ENCODE assay signal across 15 cellular contexts in the genomic region with DNA sequence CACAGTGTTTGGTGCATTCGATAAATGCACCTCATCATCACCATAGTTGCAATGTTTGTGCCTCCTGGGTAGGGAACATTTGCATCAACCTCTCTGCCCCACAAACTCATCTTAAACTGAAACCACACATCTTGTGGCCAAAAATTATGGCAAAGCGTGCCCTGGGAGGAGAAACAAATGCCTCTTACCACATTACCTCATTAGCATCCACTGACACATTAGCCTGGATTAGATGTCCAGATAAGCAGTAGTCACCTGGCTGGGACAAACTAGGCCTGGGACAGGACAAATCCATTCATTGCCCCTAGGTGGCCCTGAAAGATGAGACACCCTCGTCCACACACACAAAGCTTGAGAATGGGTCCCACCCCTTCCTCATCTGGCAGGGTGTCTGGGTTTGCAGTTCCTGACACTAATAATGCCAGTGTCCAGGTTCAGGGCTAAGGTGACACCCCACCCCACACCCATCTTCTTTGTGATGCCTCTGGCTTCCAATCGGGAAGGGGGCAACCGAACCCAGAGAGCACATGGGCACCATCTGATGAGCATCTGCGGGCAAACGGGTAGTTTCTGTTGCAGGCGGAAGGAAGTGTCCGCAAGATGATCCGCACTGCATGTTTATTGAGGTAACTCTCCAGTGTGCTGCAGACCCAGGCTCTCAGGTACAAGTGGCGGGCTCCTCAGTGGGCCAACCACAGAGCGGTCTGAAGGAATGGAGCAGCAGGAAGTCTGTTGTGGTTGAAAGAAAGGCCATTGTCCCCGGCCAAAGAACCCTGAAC. TPM values are rescaled to one million over a fixed set of nuclear protein-coding genes. Genes with fewer than 3 reads are reported as not detected.
DNase-seq lines count a peak whose midpoint lies in the region; ATAC-seq and TF ChIP-seq lines count a peak whose summit lies in the region.
"Had no signal": no experiment of that assay in that cellular context is flagged by ENCODE, and none has a peak within 500 bp of the region (broad histone marks: within the 10 kb centered on the region; RNA-seq: fewer than 3 reads in every experiment).

No MANE protein-coding gene starts in this region.

- peaks cover 53% of the 10 kb centered on the region for H3K79me2 ChIP-seq in Karpas-422 (ENCODE audit: low read length)

- H3K27me3 ChIP-seq in Karpas-422 (ENCODE audit: low read length), result no peaks in the 10 kb centered on the region

- peaks cover 86% of the 10 kb centered on the region for H3K4me1 ChIP-seq in Karpas-422 (ENCODE audit: low read length)

- H2AFZ ChIP-seq in Karpas-422 (ENCODE audit: low read length), result peak overlapping the region; percentile 44; the same call in 1 of the 2 replicates

- POLR2A ChIA-PET in activated CD8-positive, alpha-beta T cell treated with anti-CD3 and anti-CD28 coated beads for 36 hours (lab: Charles Lee), result interaction anchor here (0.6 kb wide), 1 partner anchor 11 kb away, joined by 3 read pairs; no protein-coding TSS in a partner anchor

- no peaks in the 10 kb centered on the region for H3K9me3 ChIP-seq in Karpas-422 (ENCODE audit: low read length)
- H3K9me3 ChIP-seq: thoracic aorta had no signal

- H3K36me3 Mint-ChIP-seq in activated T-cell treated with anti-CD3 and anti-CD28 coated beads, Interleukin-2, amount 50 U/mL, for 4 hours (ENCODE audit: insufficient read depth), result peaks cover 11% of the 10 kb centered on the region
- H3K36me3 Mint-ChIP-seq in activated T-cell treated with anti-CD3 and anti-CD28 coated beads, Interleukin-2, amount 50 U/mL, for 24 hours (ENCODE audit: low read depth), result peaks cover 5% of the 10 kb centered on the region
- peaks cover 9% of the 10 kb centered on the region for H3K36me3 Mint-ChIP-seq in activated CD8-positive, alpha-beta T cell treated with anti-CD3 and anti-CD28 coated beads for 36 hours (ENCODE audit: low read depth)
- peaks cover 61 to 75% of the 10 kb centered on the region in 2 donors for H3K36me3 Mint-ChIP-seq in stimulated activated naive B cell treated with anti-CD40 and anti-IgM and Interleukin-4, amounts not matched to agents 10 μg/mL and 1 μg/mL and 100 μg/mL, for 72 hours

- no peak for ATAC-seq in activated T-cell treated with anti-CD3 and anti-CD28 coated beads, Interleukin-2, amount 50 U/mL, for 4 hours
- ATAC-seq in activated CD8-positive, alpha-beta T cell treated with anti-CD3 and anti-CD28 coated beads for 36 hours, result no peak
- ATAC-seq in stimulated activated naive B cell treated with anti-CD40 and anti-IgM and Interleukin-4, amounts not matched to agents 10 μg/mL and 1 μg/mL and 100 μg/mL, for 72 hours (replicated peaks), result peak; percentile 28 to 38

- peak overlapping the region; percentile 59 for H3K4me3 ChIP-seq in Karpas-422 (ENCODE audit: low read length)
- H3K4me3 ChIP-seq: thoracic aorta had no signal

- peak overlapping the region; percentile 73 for H3K4me2 ChIP-seq in Karpas-422 (ENCODE audit: low read depth, low read length, poor library complexity, severe bottlenecking)

- intact Hi-C loops in activated CD8-positive, alpha-beta T cell treated with anti-CD3 and anti-CD28 coated beads for 36 hours (cut with micrococcal nuclease), result loop anchor here (10.0 kb wide), 1 partner anchor 97 kb away; no protein-coding TSS in a partner anchor

- no peak for DNase-seq in activated T-cell treated with anti-CD3 and anti-CD28 coated beads, Interleukin-2, amount 50 U/mL, for 4 hours
- no peak for DNase-seq in activated T-cell treated with anti-CD3 and anti-CD28 coated beads, Interleukin-2, amount 50 U/mL, for 24 hours
- DNase-seq in Karpas-422, result peak; percentile 81
- peak; percentile 13 for DNase-seq in activated CD8-positive, alpha-beta T cell treated with anti-CD3 and anti-CD28 coated beads for 36 hours
- DNase-seq in stimulated activated naive B cell treated with anti-CD40 and anti-IgM and Interleukin-4, amounts not matched to agents 10 μg/mL and 1 μg/mL and 100 μg/mL, for 72 hours, result no peak
- DNase-seq in glomerular visceral epithelial cell (ENCODE audit: extremely low spot score), result no peak
- no peak for DNase-seq in COR-L47 (lab: John Stamatoyannopoulos, UW)
- no peak for DNase-seq in SHP77 treated with DMSO at 0.1 percent for 48 hours (lab: John Stamatoyannopoulos, UW)
- DNase-seq: activated CD8-positive, alpha-beta memory T cell treated with anti-CD3 and anti-CD28 coated beads, Interleukin-2, amount 50 U/mL, for 4 hours; DND-41; HCEC 1CT; mammary epithelial cell; NCI-H82 had no signal

- peaks cover 50% of the 10 kb centered on the region for H3K4me1 Mint-ChIP-seq in activated T-cell treated with anti-CD3 and anti-CD28 coated beads, Interleukin-2, amount 50 U/mL, for 4 hours (ENCODE audit: low read depth)
- peaks cover 45% of the 10 kb centered on the region for H3K4me1 Mint-ChIP-seq in activated T-cell treated with anti-CD3 and anti-CD28 coated beads, Interleukin-2, amount 50 U/mL, for 24 hours (ENCODE audit: low read depth)
- peaks cover 28% of the 10 kb centered on the region for H3K4me1 Mint-ChIP-seq in activated CD8-positive, alpha-beta T cell treated with anti-CD3 and anti-CD28 coated beads for 36 hours (ENCODE audit: low read depth)
- H3K4me1 Mint-ChIP-seq in stimulated activated naive B cell treated with anti-CD40 and anti-IgM and Interleukin-4, amounts not matched to agents 10 μg/mL and 1 μg/mL and 100 μg/mL, for 72 hours, result peaks cover 69 to 81% of the 10 kb centered on the region in 2 donors

- peak overlapping the region; percentile 70 for H3K9ac ChIP-seq in Karpas-422 (ENCODE audit: low read length)

- no peak for TF ChIP-seq CTCF in activated CD8-positive, alpha-beta T cell treated with anti-CD3 and anti-CD28 coated beads for 36 hours (IDR thresholded peaks at IDR 0.05)

- peak overlapping the region; percentile 97 for H3K27ac ChIP-seq in Karpas-422 (ENCODE audit: low read length)
- H3K27ac ChIP-seq: thoracic aorta had no signal

- H3K9me3 Mint-ChIP-seq in activated T-cell treated with anti-CD3 and anti-CD28 coated beads, Interleukin-2, amount 50 U/mL, for 4 hours, result no peaks in the 10 kb centered on the region
- no peaks in the 10 kb centered on the region for H3K9me3 Mint-ChIP-seq in activated T-cell treated with anti-CD3 and anti-CD28 coated beads, Interleukin-2, amount 50 U/mL, for 24 hours
- H3K9me3 Mint-ChIP-seq in activated CD8-positive, alpha-beta T cell treated with anti-CD3 and anti-CD28 coated beads for 36 hours, result no peaks in the 10 kb centered on the region
- H3K9me3 Mint-ChIP-seq in stimulated activated naive B cell treated with anti-CD40 and anti-IgM and Interleukin-4, amounts not matched to agents 10 μg/mL and 1 μg/mL and 100 μg/mL, for 72 hours, result peaks cover 3 to 4% of the 10 kb centered on the region in 2 donors
- H3K9me3 Mint-ChIP-seq: T-helper 1 cell treated with Interleukin-12 subunit alpha and Interleukin-12 subunit beta and Interleukin-4 antibody, amounts not matched to agents 30 μg/mL and 1 μg/mL, for 36 hours had no signal

- H3K9me2 ChIP-seq in Karpas-422 (replicated peaks; ENCODE audit: insufficient read depth, low read length), result no peaks in the 10 kb centered on the region

- no peak overlapping the region for H3K27ac Mint-ChIP-seq in activated T-cell treated with anti-CD3 and anti-CD28 coated beads, Interleukin-2, amount 50 U/mL, for 24 hours
- no peak overlapping the region for H3K27ac Mint-ChIP-seq in activated CD8-positive, alpha-beta T cell treated with anti-CD3 and anti-CD28 coated beads for 36 hours
- H3K27ac Mint-ChIP-seq in stimulated activated naive B cell treated with anti-CD40 and anti-IgM and Interleukin-4, amounts not matched to agents 10 μg/mL and 1 μg/mL and 100 μg/mL, for 72 hours, result peak overlapping the region; percentile 1
- H3K27ac Mint-ChIP-seq: T-helper 1 cell treated with Interleukin-12 subunit alpha and Interleukin-12 subunit beta and Interleukin-4 antibody, amounts not matched to agents 30 μg/mL and 1 μg/mL, for 36 hours had no signal

- no peaks in the 10 kb centered on the region; the same call in 1 of the 2 replicates for H4K20me1 ChIP-seq in Karpas-422 (ENCODE audit: insufficient read depth, low read depth, low read length)

- CTCF ChIA-PET in activated CD8-positive, alpha-beta T cell treated with anti-CD3 and anti-CD28 coated beads for 36 hours (lab: Charles Lee), result interaction anchor here (1.5 kb wide), 1 partner anchor 38 kb away, joined by 3 read pairs; no protein-coding TSS in a partner anchor

- H3K36me3 ChIP-seq in Karpas-422 (ENCODE audit: insufficient read depth, low read length), result peaks cover 9% of the 10 kb centered on the region
- H3K36me3 ChIP-seq: thoracic aorta had no signal

- H3K27me3 Mint-ChIP-seq in activated T-cell treated with anti-CD3 and anti-CD28 coated beads, Interleukin-2, amount 50 U/mL, for 4 hours (ENCODE audit: low read depth), result no peaks in the 10 kb centered on the region
- no peaks in the 10 kb centered on the region for H3K27me3 Mint-ChIP-seq in activated T-cell treated with anti-CD3 and anti-CD28 coated beads, Interleukin-2, amount 50 U/mL, for 24 hours
- no peaks in the 10 kb centered on the region for H3K27me3 Mint-ChIP-seq in activated CD8-positive, alpha-beta T cell treated with anti-CD3 and anti-CD28 coated beads for 36 hours
- H3K27me3 Mint-ChIP-seq in stimulated activated naive B cell treated with anti-CD40 and anti-IgM and Interleukin-4, amounts not matched to agents 10 μg/mL and 1 μg/mL and 100 μg/mL, for 72 hours, result no peaks in the 10 kb centered on the region

- H3K4me3 Mint-ChIP-seq in activated T-cell treated with anti-CD3 and anti-CD28 coated beads, Interleukin-2, amount 50 U/mL, for 4 hours, result peak overlapping the region; percentile 44
- no peak overlapping the region for H3K4me3 Mint-ChIP-seq in activated T-cell treated with anti-CD3 and anti-CD28 coated beads, Interleukin-2, amount 50 U/mL, for 24 hours
- no peak overlapping the region for H3K4me3 Mint-ChIP-seq in activated CD8-positive, alpha-beta T cell treated with anti-CD3 and anti-CD28 coated beads for 36 hours
- H3K4me3 Mint-ChIP-seq in stimulated activated naive B cell treated with anti-CD40 and anti-IgM and Interleukin-4, amounts not matched to agents 10 μg/mL and 1 μg/mL and 100 μg/mL, for 72 hours, result peak overlapping the region; percentile 78 to 79

RNA-seq across cellular contexts. Expression of a gene that starts 8.6 kb away (rescaled TPM):
- 1 to 10 TPM; 1.9 to 3.1 (median 2.3) TPM for total RNA-seq in activated T-cell treated with anti-CD3 and anti-CD28 coated beads, Interleukin-2, amount 50 U/mL, for 4 hours
- total RNA-seq in Karpas-422 (2014; rRNA removed; shearing (Covaris generic); ENCODE audit: low replicate concordance), result 11.8 and 12.2 TPM in 2 replicates
- 1 to 10 TPM; 7.3 to 8.9 TPM for total RNA-seq in activated CD8-positive, alpha-beta T cell treated with anti-CD3 and anti-CD28 coated beads for 36 hours

Comparison
In these comparisons a context has a peak if more than half of its experiments do, and no peak if none do; other contexts are left out.
1. H3K4me3 Mint-ChIP-seq: peak in activated T-cell treated with anti-CD3 and anti-CD28 coated beads, Interleukin-2, amount 50 U/mL, for 4 hours (single experiment) and stimulated activated naive B cell treated with anti-CD40 and anti-IgM and Interleukin-4, amounts not matched to agents 10 μg/mL and 1 μg/mL and 100 μg/mL, for 72 hours (2 of 2); none in activated T-cell treated with anti-CD3 and anti-CD28 coated beads, Interleukin-2, amount 50 U/mL, for 24 hours (single experiment) and activated CD8-positive, alpha-beta T cell treated with anti-CD3 and anti-CD28 coated beads for 36 hours (single experiment).
2. ATAC-seq: peak in stimulated activated naive B cell treated with anti-CD40 and anti-IgM and Interleukin-4, amounts not matched to agents 10 μg/mL and 1 μg/mL and 100 μg/mL, for 72 hours (2 of 2); none in activated T-cell treated with anti-CD3 and anti-CD28 coated beads, Interleukin-2, amount 50 U/mL, for 4 hours (0 of 2) and activated CD8-positive, alpha-beta T cell treated with anti-CD3 and anti-CD28 coated beads for 36 hours (single experiment).
3. DNase-seq: peak in Karpas-422 (single experiment) and activated CD8-positive, alpha-beta T cell treated with anti-CD3 and anti-CD28 coated beads for 36 hours (single experiment); none in activated T-cell treated with anti-CD3 and anti-CD28 coated beads, Interleukin-2, amount 50 U/mL, for 4 hours (single experiment), activated T-cell treated with anti-CD3 and anti-CD28 coated beads, Interleukin-2, amount 50 U/mL, for 24 hours (single experiment), stimulated activated naive B cell treated with anti-CD40 and anti-IgM and Interleukin-4, amounts not matched to agents 10 μg/mL and 1 μg/mL and 100 μg/mL, for 72 hours (single experiment), glomerular visceral epithelial cell (single experiment), COR-L47 (single experiment) and SHP77 treated with DMSO at 0.1 percent for 48 hours (single experiment).